Comparison of ENCODE assay signal across 25 cellular contexts in the genomic region with DNA sequence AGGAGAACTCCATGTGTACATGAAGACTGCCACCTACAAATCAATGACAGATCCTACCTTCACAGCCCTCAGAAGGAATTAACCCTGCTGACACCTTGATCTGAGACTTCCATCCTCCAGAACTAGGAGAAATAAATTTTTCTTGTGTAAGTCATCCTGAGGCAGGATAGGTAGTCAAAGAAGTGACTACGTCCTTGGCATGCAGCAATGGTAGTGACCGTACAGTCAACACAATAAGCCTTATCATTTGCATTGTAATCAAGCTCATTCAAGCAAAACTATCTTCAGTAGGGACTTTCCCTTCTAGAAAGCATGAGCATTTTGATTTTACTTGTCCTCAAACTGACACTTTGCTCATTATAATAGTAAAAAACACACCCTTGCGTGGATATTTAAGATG.
"Had no signal": no experiment of that assay in that cellular context is flagged by ENCODE, and none has a peak within 500 bp of the region (broad histone marks: within the 10 kb centered on the region; RNA-seq: fewer than 3 reads in every experiment).

No MANE protein-coding gene starts in this region.

- DNase-seq: dermis blood vessel endothelial cell; effector memory CD4-positive, alpha-beta T cell; foreskin fibroblast; heart left ventricle; kidney; left cardiac atrium; left lung; mesendoderm; midbrain; natural killer cell; occipital lobe; ovary; posterior cingulate gyrus; psoas muscle; right cardiac atrium; sigmoid colon; stimulated activated CD4-positive, alpha-beta T cell treated with anti-CD3 and anti-CD28 coated beads, Interleukin-2, amount 100 ng/mL, for 24 hours; stimulated activated CD4-positive, alpha-beta T cell treated with anti-CD3 and anti-CD28 coated beads, Interleukin-4, amount 100 ng/mL, for 24 hours; trophoblast cell had no signal

- H3K27ac ChIP-seq: coronary artery, gastroesophageal sphincter, heart left ventricle, hepatocyte, left lung, ovary, psoas muscle, sigmoid colon, vagina had no signal

- H3K4me3 ChIP-seq: coronary artery, gastroesophageal sphincter, heart left ventricle, hepatocyte, left lung, ovary, psoas muscle, sigmoid colon, vagina had no signal

- ATAC-seq: gastroesophageal sphincter; heart left ventricle; left cardiac atrium; left lung; natural killer cell; psoas muscle; right cardiac atrium; stimulated activated effector memory CD8-positive, alpha-beta T cell treated with anti-CD3 and anti-CD28 coated beads, Interleukin-12 subunit alpha, Interleukin-12 subunit beta, amount 100 ng/mL, for 72 hours had no signal

- FAIRE-seq: endothelial cell of umbilical vein, kidney had no signal
